In the genomic region with DNA sequence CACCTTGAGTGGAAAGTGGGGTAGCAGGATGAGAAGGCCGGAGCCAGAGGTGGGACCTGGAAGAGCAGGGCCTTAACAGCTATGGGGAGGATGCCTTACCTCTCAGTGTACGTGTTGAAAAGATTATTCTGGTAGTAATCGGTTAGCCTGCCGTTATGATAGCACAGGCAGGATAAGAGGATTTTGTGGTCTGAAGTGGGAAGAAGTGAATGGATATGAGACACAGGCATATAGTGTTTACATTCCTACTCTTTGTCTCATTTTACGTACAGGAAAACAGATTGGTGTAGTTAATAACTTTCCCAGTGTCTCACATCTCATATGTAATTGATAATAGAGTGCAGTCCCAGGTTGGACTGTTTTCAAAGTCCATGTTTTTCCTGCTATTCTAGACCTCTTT, we compare ENCODE assay signal across 12 cellular contexts.
DNase-seq lines count a peak whose midpoint lies in the region; ATAC-seq and TF ChIP-seq lines count a peak whose summit lies in the region.
"Had no signal": no experiment of that assay in that cellular context is flagged by ENCODE, and none has a peak within 500 bp of the region (broad histone marks: within the 10 kb centered on the region; RNA-seq: fewer than 3 reads in every experiment).

No MANE protein-coding gene starts in this region.

- no peak overlapping the region for H3K27ac Mint-ChIP-seq in natural killer cell
- H3K27ac Mint-ChIP-seq in natural killer cell treated with Interleukin-12 subunit alpha and Interleukin-12 subunit beta and Interleukin-15 and Interleukin-18, amount 100 ng/mL, for 72 hours: no peak overlapping the region
- peak overlapping the region; percentile 73 for H3K27ac Mint-ChIP-seq in central memory CD8-positive, alpha-beta T cell (ENCODE audit: low read depth)
- peak overlapping the region in 7 of 10 donors; percentile 7 to 77 (median 42) for H3K27ac Mint-ChIP-seq in naive thymus-derived CD8-positive, alpha-beta T cell

- no peaks in the 10 kb centered on the region for H3K27me3 Mint-ChIP-seq in natural killer cell (ENCODE audit: low read depth in 2 of 2)
- H3K27me3 Mint-ChIP-seq in natural killer cell treated with Interleukin-12 subunit alpha and Interleukin-12 subunit beta and Interleukin-15 and Interleukin-18, amount 100 ng/mL, for 72 hours: no peaks in the 10 kb centered on the region
- no peaks in the 10 kb centered on the region for H3K27me3 Mint-ChIP-seq in central memory CD8-positive, alpha-beta T cell
- H3K27me3 Mint-ChIP-seq in naive thymus-derived CD8-positive, alpha-beta T cell: no peaks in the 10 kb centered on the region

- POLR2A ChIA-PET in naive thymus-derived CD8-positive, alpha-beta T cell (lab: Charles Lee): interaction anchor here (0.7 kb wide), 1 partner anchor 242 kb away, joined by 3 read pairs; the partner anchor contains the start of gene AKAP13

- no peaks in the 10 kb centered on the region for H3K9me3 Mint-ChIP-seq in natural killer cell
- H3K9me3 Mint-ChIP-seq in natural killer cell treated with Interleukin-12 subunit alpha and Interleukin-12 subunit beta and Interleukin-15 and Interleukin-18, amount 100 ng/mL, for 72 hours: peaks cover 3% of the 10 kb centered on the region
- H3K9me3 Mint-ChIP-seq in central memory CD8-positive, alpha-beta T cell: no peaks in the 10 kb centered on the region
- no peaks in the 10 kb centered on the region for H3K9me3 Mint-ChIP-seq in naive thymus-derived CD8-positive, alpha-beta T cell

- TF ChIP-seq CTCF in natural killer cell (IDR thresholded peaks at IDR 0.05) (no peak), foreskin keratinocyte (conservative IDR thresholded peaks at IDR 0.05) (no peak)

- ATAC-seq in natural killer cell (no peak), GM19455 (IDR thresholded peaks at IDR 0.05; ENCODE audit: unreplicated experiment) (no peak), foreskin keratinocyte (no peak), GM21529 (IDR thresholded peaks at IDR 0.05; ENCODE audit: unreplicated experiment) (no peak)
- no peak for ATAC-seq in natural killer cell treated with Interleukin-12 subunit alpha and Interleukin-12 subunit beta and Interleukin-15 and Interleukin-18, amount 100 ng/mL, for 72 hours
- ATAC-seq in central memory CD8-positive, alpha-beta T cell (replicated peaks; ENCODE audit: extremely low read depth, poor library complexity, severe bottlenecking): no peak
- ATAC-seq in naive thymus-derived CD8-positive, alpha-beta T cell: no peak

- intact Hi-C loops in natural killer cell (cut with micrococcal nuclease): no loop called here

- H3K27me3 ChIP-seq in foreskin keratinocyte: no peaks in the 10 kb centered on the region

- no peaks in the 10 kb centered on the region for H3K36me3 Mint-ChIP-seq in natural killer cell
- H3K36me3 Mint-ChIP-seq in natural killer cell treated with Interleukin-12 subunit alpha and Interleukin-12 subunit beta and Interleukin-15 and Interleukin-18, amount 100 ng/mL, for 72 hours: peaks cover 6% of the 10 kb centered on the region
- peaks cover 13% of the 10 kb centered on the region for H3K36me3 Mint-ChIP-seq in central memory CD8-positive, alpha-beta T cell (ENCODE audit: insufficient read depth)
- H3K36me3 Mint-ChIP-seq in naive thymus-derived CD8-positive, alpha-beta T cell: peaks cover 0 to 14% (median 10%) of the 10 kb centered on the region in 3 donors

- no peaks in the 10 kb centered on the region for H3K4me1 ChIP-seq in foreskin keratinocyte

- peak overlapping the region; percentile 1 for H3K4me3 Mint-ChIP-seq in natural killer cell
- H3K4me3 Mint-ChIP-seq in natural killer cell treated with Interleukin-12 subunit alpha and Interleukin-12 subunit beta and Interleukin-15 and Interleukin-18, amount 100 ng/mL, for 72 hours: no peak overlapping the region
- no peak overlapping the region for H3K4me3 Mint-ChIP-seq in central memory CD8-positive, alpha-beta T cell
- peak overlapping the region in 1 of 10 donors; percentile 21 for H3K4me3 Mint-ChIP-seq in naive thymus-derived CD8-positive, alpha-beta T cell

- no peak overlapping the region for H3K27ac ChIP-seq in foreskin keratinocyte

- peaks cover 53 to 57% of the 10 kb centered on the region in 2 donors for H3K4me1 Mint-ChIP-seq in natural killer cell
- H3K4me1 Mint-ChIP-seq in natural killer cell treated with Interleukin-12 subunit alpha and Interleukin-12 subunit beta and Interleukin-15 and Interleukin-18, amount 100 ng/mL, for 72 hours (ENCODE audit: low read depth in 2 of 2): peaks cover 43 to 56% of the 10 kb centered on the region in 2 donors
- H3K4me1 Mint-ChIP-seq in central memory CD8-positive, alpha-beta T cell: peaks cover 49% of the 10 kb centered on the region
- H3K4me1 Mint-ChIP-seq in naive thymus-derived CD8-positive, alpha-beta T cell: peaks cover 29 to 59% (median 50%) of the 10 kb centered on the region in 4 donors

- DNase-seq in natural killer cell: no peak
- no peak for DNase-seq in natural killer cell treated with Interleukin-12 subunit alpha and Interleukin-12 subunit beta and Interleukin-15 and Interleukin-18, amount 100 ng/mL, for 72 hours (ENCODE audit: low spot score)
- no peak for DNase-seq in central memory CD8-positive, alpha-beta T cell (ENCODE audit: low spot score in 2 of 2)
- no peak for DNase-seq in naive thymus-derived CD8-positive, alpha-beta T cell
- no peak for DNase-seq in GF-D8 (lab: John Stamatoyannopoulos, UW)
- DNase-seq in foreskin keratinocyte: no peak
- DNase-seq: activated gamma-delta T cell, DMS153, NCI-H524 treated with DMSO at 0.1 percent for 48 hours, T-helper 2 cell had no signal

Comparison
In these comparisons a context has a peak if more than half of its experiments do, and no peak if none do; other contexts are left out.
1. H3K27ac Mint-ChIP-seq: peak in central memory CD8-positive, alpha-beta T cell (single experiment) and naive thymus-derived CD8-positive, alpha-beta T cell (7 of 10); none in natural killer cell (0 of 2) and natural killer cell treated with Interleukin-12 subunit alpha and Interleukin-12 subunit beta and Interleukin-15 and Interleukin-18, amount 100 ng/mL, for 72 hours (0 of 2).